ENCODE assay signal across 15 cellular contexts in the genomic region with DNA sequence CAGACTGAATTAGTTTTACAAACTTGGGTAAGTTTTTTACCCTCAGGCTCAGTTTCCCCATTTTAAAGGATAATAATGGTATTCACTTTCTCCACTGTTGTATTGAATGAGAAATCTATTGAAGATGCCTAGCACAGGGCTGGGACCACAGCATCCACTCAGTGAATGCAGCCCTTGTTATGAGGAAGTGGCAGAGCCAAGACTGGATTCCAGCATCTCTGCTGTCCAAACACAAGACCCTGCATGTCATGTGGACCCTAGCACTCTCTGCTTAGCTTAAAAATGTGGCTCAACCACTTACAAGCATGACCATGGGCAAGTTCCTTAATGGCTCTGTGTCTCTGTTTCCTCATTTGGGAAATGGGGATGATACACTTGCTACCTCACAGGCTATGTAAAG. TPM values are rescaled to one million over a fixed set of nuclear protein-coding genes. Genes with fewer than 3 reads are reported as not detected.
A peak's percentile ranks its signal among the peaks of the same experiment; 100 is the strongest.
DNase-seq lines count a peak whose midpoint lies in the region; ATAC-seq lines count a peak whose summit lies in the region.
"Had no signal": no experiment of that assay in that cellular context is flagged by ENCODE, and none has a peak within 500 bp of the region (broad histone marks: within the 10 kb centered on the region; RNA-seq: fewer than 3 reads in every experiment).

No MANE protein-coding gene starts in this region.

- in situ Hi-C loops in SK-MEL-5 (cut with HindIII; ENCODE audit: low pct_unique_long_range_greater_than_20kb, low sequenced_read_pairs), result no loop called here

- no peak for ATAC-seq in HG02610 (IDR thresholded peaks at IDR 0.05; ENCODE audit: unreplicated experiment)
- ATAC-seq: SK-N-SH treated with all-trans-retinoic acid at 6 μM for 48 hours had no signal

- DNase-seq in SK-MEL-5 (ENCODE audit: low read depth, low spot score), result peak; percentile 63
- peak; percentile 41 for DNase-seq in epidermal melanocyte (ENCODE audit: insufficient read length, low spot score)
- peak; percentile 80 for DNase-seq in islet precursor cell
- DNase-seq in superior temporal gyrus (ENCODE audit: extremely low spot score), result peak; percentile 73
- no peak for DNase-seq in NAMALWA (ENCODE audit: low spot score)
- DNase-seq in A172 (ENCODE audit: low spot score), result no peak
- DNase-seq: ACHN, MM.1S, NCI-H226, NCI-H524 treated with DMSO at 0.1 percent for 48 hours, RPMI8226, SHP77 treated with DMSO at 0.1 percent for 48 hours had no signal

RNA-seq across cellular contexts. Expression of gene TRIM9, which starts 24.1 kb away (rescaled TPM):
- 7.7 and 8.7 TPM in 2 replicates for total RNA-seq in SK-MEL-5 (2014; rRNA removed; shearing (Covaris generic))
- 10.1 and 15.3 TPM in 2 replicates for polyA plus RNA-seq in SK-MEL-5 (2015; cell fraction: cytosol; rRNA removed)
- polyA plus RNA-seq in SK-MEL-5 (2015; cell fraction: nucleus; rRNA removed), result 31.3 and 38.7 TPM in 2 replicates
- total RNA-seq in A172 (2014; rRNA removed; shearing (Covaris generic)), result 0.02 and 0.34 TPM in 2 replicates
- polyA plus RNA-seq: CD14-positive monocyte had no signal

Comparison
In these comparisons a context has a peak if more than half of its experiments do, and no peak if none do; other contexts are left out.
1. DNase-seq: peak in SK-MEL-5 (single experiment), epidermal melanocyte (single experiment), islet precursor cell (single experiment) and superior temporal gyrus (single experiment); none in NAMALWA (single experiment) and A172 (single experiment).